Comparison of ENCODE assay signal across 8 cellular contexts in genomic region chr6:13273931-13274706, GRCh38. TPM values are rescaled to one million over a fixed set of nuclear protein-coding genes. Genes with fewer than 3 reads are reported as not detected.
DNase-seq lines count a peak whose midpoint lies in the region; ATAC-seq lines count a peak whose summit lies in the region.

No MANE protein-coding gene starts in this region.

- DNase-seq in activated CD4-positive, alpha-beta T cell treated with anti-CD3 and anti-CD28 coated beads, Interleukin-2, amount 50 U/mL, for 4 hours = peak; percentile 74 to 81
- DNase-seq in glomerular visceral epithelial cell (ENCODE audit: extremely low spot score) = peak; percentile 12
- peak; percentile 7 to 27 for DNase-seq in stimulated activated CD8-positive, alpha-beta memory T cell treated with anti-CD3 and anti-CD28 coated beads, Interleukin-4, amount 100 ng/mL, for 1 hour (ENCODE audit: low read depth in 2 of 2, low spot score in 1 of 2)
- no peak for DNase-seq in LoVo (ENCODE audit: low spot score)
- no peak for DNase-seq in HCEC 1CT
- no peak for DNase-seq in MG63

- no peaks in the 10 kb centered on the region for H3K27me3 ChIP-seq in MG63

- H3K9me3 ChIP-seq in MG63 = no peaks in the 10 kb centered on the region

- peak; percentile 52 for ATAC-seq in GM18907 (IDR thresholded peaks at IDR 0.05; ENCODE audit: unreplicated experiment)
- peak; percentile 60 for ATAC-seq in HG03378 (IDR thresholded peaks at IDR 0.05; ENCODE audit: unreplicated experiment)

- H3K4me3 ChIP-seq in MG63 = no peak overlapping the region

- H3K36me3 ChIP-seq in MG63 = no peaks in the 10 kb centered on the region

RNA-seq across cellular contexts. Expression of gene TBC1D7, which starts 54.2 kb away (rescaled TPM):
- 36.2 and 40.6 TPM in 2 replicates for total RNA-seq in MG63 (2014; rRNA removed; shearing (Covaris generic); ENCODE audit: low replicate concordance)

Comparison
In these comparisons a context has a peak if more than half of its experiments do, and no peak if none do; other contexts are left out.
1. DNase-seq: peak in activated CD4-positive, alpha-beta T cell treated with anti-CD3 and anti-CD28 coated beads, Interleukin-2, amount 50 U/mL, for 4 hours (2 of 2), glomerular visceral epithelial cell (single experiment) and stimulated activated CD8-positive, alpha-beta memory T cell treated with anti-CD3 and anti-CD28 coated beads, Interleukin-4, amount 100 ng/mL, for 1 hour (2 of 2); none in LoVo (single experiment), HCEC 1CT (single experiment) and MG63 (single experiment).